Comparison of ENCODE assay signal across 15 cellular contexts in genomic region chr3:177385186-177385585, GRCh38.
DNase-seq lines count a peak whose midpoint lies in the region; ATAC-seq and TF ChIP-seq lines count a peak whose summit lies in the region.
"Had no signal": no experiment of that assay in that cellular context is flagged by ENCODE, and none has a peak within 500 bp of the region (broad histone marks: within the 10 kb centered on the region; RNA-seq: fewer than 3 reads in every experiment).

No MANE protein-coding gene starts in this region.

- ATAC-seq in natural killer cell treated with Interleukin-12 subunit alpha and Interleukin-12 subunit beta and Interleukin-15 and Interleukin-18, amount 100 ng/mL, for 72 hours = peak in 1 of 2 donors; percentile 52
- ATAC-seq in natural killer cell = no peak
- ATAC-seq in gastrocnemius medialis = no peak
- no peak for ATAC-seq in HG03354 (IDR thresholded peaks at IDR 0.05; ENCODE audit: poor library complexity, severe bottlenecking, unreplicated experiment)
- no peak for ATAC-seq in stimulated activated naive CD8-positive, alpha-beta T cell treated with anti-CD3 and anti-CD28 coated beads, Interleukin-15, amount 100 ng/mL, for 72 hours
- ATAC-seq: GM12878 had no signal

- H3K4me3 ChIP-seq in gastrocnemius medialis = no peak overlapping the region
- H3K4me3 ChIP-seq: BLaER1, GM12878 had no signal

- intact Hi-C loops in natural killer cell (cut with micrococcal nuclease) = no loop called here
- intact Hi-C loops in gastrocnemius medialis (cut with DNase I; ENCODE audit: low total_unique reads) = no loop called here

- peaks cover 9% of the 10 kb centered on the region for H3K36me3 Mint-ChIP-seq in natural killer cell treated with Interleukin-12 subunit alpha and Interleukin-12 subunit beta and Interleukin-15 and Interleukin-18, amount 100 ng/mL, for 72 hours
- H3K36me3 Mint-ChIP-seq in natural killer cell = no peaks in the 10 kb centered on the region
- H3K36me3 Mint-ChIP-seq: CD14-positive monocyte had no signal

- TF ChIP-seq POLR2A in gastrocnemius medialis (IDR thresholded peaks at IDR 0.05) = no peak

- no peak for TF ChIP-seq CTCF in natural killer cell (IDR thresholded peaks at IDR 0.05)
- no peak for TF ChIP-seq CTCF in gastrocnemius medialis (IDR thresholded peaks at IDR 0.05 in 4 of 5, conservative IDR thresholded peaks at IDR 0.05 in 1 of 5)

- H3K27me3 Mint-ChIP-seq in natural killer cell treated with Interleukin-12 subunit alpha and Interleukin-12 subunit beta and Interleukin-15 and Interleukin-18, amount 100 ng/mL, for 72 hours = no peaks in the 10 kb centered on the region
- H3K27me3 Mint-ChIP-seq in natural killer cell (ENCODE audit: low read depth in 2 of 2) = no peaks in the 10 kb centered on the region
- H3K27me3 Mint-ChIP-seq in stimulated activated naive CD8-positive, alpha-beta T cell treated with anti-CD3 and anti-CD28 coated beads, Interleukin-15, amount 100 ng/mL, for 72 hours = no peaks in the 10 kb centered on the region
- H3K27me3 Mint-ChIP-seq: CD4-positive, alpha-beta memory T cell had no signal

- no peak for DNase-seq in natural killer cell treated with Interleukin-12 subunit alpha and Interleukin-12 subunit beta and Interleukin-15 and Interleukin-18, amount 100 ng/mL, for 72 hours (ENCODE audit: low spot score)
- no peak for DNase-seq in natural killer cell
- DNase-seq in epithelial cell of prostate (ENCODE audit: low read depth, low spot score) = no peak
- DNase-seq in gastrocnemius medialis = no peak
- DNase-seq in stimulated activated naive CD8-positive, alpha-beta T cell treated with anti-CD3 and anti-CD28 coated beads, Interleukin-15, amount 100 ng/mL, for 72 hours = no peak
- no peak for DNase-seq in NCI-H1105 treated with DMSO at 0.1 percent for 48 hours (lab: John Stamatoyannopoulos, UW)
- DNase-seq: 8988T; CD4-positive, alpha-beta memory T cell; DND-41; GOT3; H9 had no signal

- H3K4me1 ChIP-seq in gastrocnemius medialis = peaks cover 8 to 11% of the 10 kb centered on the region in 2 donors
- H3K4me1 ChIP-seq: BLaER1 had no signal

- in situ Hi-C loops in gastrocnemius medialis (cut with MboI; ENCODE audit: low sequenced_read_pairs in 4 of 4) = no loop called here

- H3K27ac ChIP-seq in epithelial cell of prostate (peak overlapping the region; percentile 79), gastrocnemius medialis (peak overlapping the region; percentile 36 to 78 (median 56))
- H3K27ac ChIP-seq: BLaER1 had no signal

- no peaks in the 10 kb centered on the region for H3K27me3 ChIP-seq in gastrocnemius medialis
- H3K27me3 ChIP-seq: BLaER1 had no signal

- peaks cover 9 to 11% of the 10 kb centered on the region in 2 donors for H3K4me1 Mint-ChIP-seq in natural killer cell treated with Interleukin-12 subunit alpha and Interleukin-12 subunit beta and Interleukin-15 and Interleukin-18, amount 100 ng/mL, for 72 hours (ENCODE audit: low read depth in 2 of 2)
- peaks cover 5 to 8% of the 10 kb centered on the region in 2 donors for H3K4me1 Mint-ChIP-seq in natural killer cell
- peaks cover 5% of the 10 kb centered on the region for H3K4me1 Mint-ChIP-seq in stimulated activated naive CD8-positive, alpha-beta T cell treated with anti-CD3 and anti-CD28 coated beads, Interleukin-15, amount 100 ng/mL, for 72 hours
- H3K4me1 Mint-ChIP-seq: CD4-positive, alpha-beta memory T cell had no signal

- H3K4me3 Mint-ChIP-seq in natural killer cell treated with Interleukin-12 subunit alpha and Interleukin-12 subunit beta and Interleukin-15 and Interleukin-18, amount 100 ng/mL, for 72 hours = peak overlapping the region; percentile 3
- H3K4me3 Mint-ChIP-seq in natural killer cell = no peak overlapping the region
- H3K4me3 Mint-ChIP-seq in stimulated activated naive CD8-positive, alpha-beta T cell treated with anti-CD3 and anti-CD28 coated beads, Interleukin-15, amount 100 ng/mL, for 72 hours = no peak overlapping the region
- H3K4me3 Mint-ChIP-seq: CD14-positive monocyte; CD4-positive, alpha-beta memory T cell; H9 had no signal

- H3K9me3 ChIP-seq in gastrocnemius medialis = peaks cover 0 to 3% (median 0%) of the 10 kb centered on the region in 3 donors

- H3K36me3 ChIP-seq in gastrocnemius medialis = no peaks in the 10 kb centered on the region
- H3K36me3 ChIP-seq: BLaER1 had no signal

- peak overlapping the region in 1 of 2 donors; percentile 37 for H3K27ac Mint-ChIP-seq in natural killer cell treated with Interleukin-12 subunit alpha and Interleukin-12 subunit beta and Interleukin-15 and Interleukin-18, amount 100 ng/mL, for 72 hours
- no peak overlapping the region for H3K27ac Mint-ChIP-seq in natural killer cell
- no peak overlapping the region for H3K27ac Mint-ChIP-seq in stimulated activated naive CD8-positive, alpha-beta T cell treated with anti-CD3 and anti-CD28 coated beads, Interleukin-15, amount 100 ng/mL, for 72 hours
- H3K27ac Mint-ChIP-seq: CD14-positive monocyte had no signal

- H3K9me3 Mint-ChIP-seq in natural killer cell treated with Interleukin-12 subunit alpha and Interleukin-12 subunit beta and Interleukin-15 and Interleukin-18, amount 100 ng/mL, for 72 hours = peaks cover 6% of the 10 kb centered on the region
- peaks cover 0 to 2% of the 10 kb centered on the region in 2 donors for H3K9me3 Mint-ChIP-seq in natural killer cell
- H3K9me3 Mint-ChIP-seq in stimulated activated naive CD8-positive, alpha-beta T cell treated with anti-CD3 and anti-CD28 coated beads, Interleukin-15, amount 100 ng/mL, for 72 hours = peaks cover 17% of the 10 kb centered on the region in 2 donors
